In genomic region chr12:30847259-30847658, GRCh38 we compare ENCODE assay signal across 8 cellular contexts.
DNase-seq lines count a peak whose midpoint lies in the region; ATAC-seq and TF ChIP-seq lines count a peak whose summit lies in the region.

No MANE protein-coding gene starts in this region.

- DNase-seq in AG04449 (ENCODE audit: low read depth, low spot score) (no peak), GM12864 (ENCODE audit: low read depth) (peak; percentile 53), NCI-H187 treated with DMSO at 0.1 percent for 48 hours (lab: John Stamatoyannopoulos, UW) (peak; percentile 42), fibroblast of the conjunctiva (ENCODE audit: low read depth) (peak; percentile 59), gastrocnemius medialis (no peak), GM19240 (ENCODE audit: insufficient read length, low spot score) (no peak)
- peak; percentile 12 for DNase-seq in T-helper 2 cell treated with Interferon-gamma antibody and Interleukin-4, amounts not matched to agents 5 μg/mL and 100 μg/mL, for 36 hours (ENCODE audit: low spot score)

- no peaks in the 10 kb centered on the region for H3K27me3 ChIP-seq in gastrocnemius medialis

- CTCF ChIA-PET in AG04449 (lab: Yijun Ruan, JAX): interaction anchor here (0.8 to 12.3 kb wide), 22 partner anchors 11 to 1327 kb away, joined by 3 to 252 read pairs (median 5); no protein-coding TSS in a partner anchor

- in situ Hi-C loops in gastrocnemius medialis (cut with MboI; ENCODE audit: low sequenced_read_pairs in 4 of 4): loop anchor here in 2 of 4 donors (10.0 kb wide), 2 partner anchors 418 to 428 kb away; no protein-coding TSS in a partner anchor

- ATAC-seq in gastrocnemius medialis (no peak), HG02610 (IDR thresholded peaks at IDR 0.05; ENCODE audit: unreplicated experiment) (no peak)

- H3K27ac ChIP-seq in gastrocnemius medialis: no peak overlapping the region

- no peaks in the 10 kb centered on the region for H3K27me3 Mint-ChIP-seq in T-helper 2 cell treated with Interferon-gamma antibody and Interleukin-4, amounts not matched to agents 5 μg/mL and 100 μg/mL, for 36 hours (ENCODE audit: low read depth)

- H3K4me3 ChIP-seq in AG04449 (ENCODE audit: low read depth, low read length) (no peak overlapping the region), GM12864 (ENCODE audit: low read depth, low read length) (no peak overlapping the region), gastrocnemius medialis (no peak overlapping the region)

- POLR2A ChIA-PET in AG04449 (lab: Yijun Ruan, JAX): no interaction called here

- H3K4me1 Mint-ChIP-seq in T-helper 2 cell treated with Interferon-gamma antibody and Interleukin-4, amounts not matched to agents 5 μg/mL and 100 μg/mL, for 36 hours (ENCODE audit: low read depth): peaks cover 9% of the 10 kb centered on the region

- H3K36me3 ChIP-seq in gastrocnemius medialis: no peaks in the 10 kb centered on the region

- H3K36me3 Mint-ChIP-seq in T-helper 2 cell treated with Interferon-gamma antibody and Interleukin-4, amounts not matched to agents 5 μg/mL and 100 μg/mL, for 36 hours (ENCODE audit: low read depth): no peaks in the 10 kb centered on the region

- no peaks in the 10 kb centered on the region for H3K4me1 ChIP-seq in gastrocnemius medialis

- H3K27ac Mint-ChIP-seq in T-helper 2 cell treated with Interferon-gamma antibody and Interleukin-4, amounts not matched to agents 5 μg/mL and 100 μg/mL, for 36 hours: no peak overlapping the region

- H3K9me3 Mint-ChIP-seq in T-helper 2 cell treated with Interferon-gamma antibody and Interleukin-4, amounts not matched to agents 5 μg/mL and 100 μg/mL, for 36 hours: no peaks in the 10 kb centered on the region

- TF ChIP-seq CTCF in AG04449 (IDR thresholded peaks at IDR 0.05; ENCODE audit: insufficient read depth, low read length, missing control alignments) (peak; percentile 38), GM12864 (IDR thresholded peaks at IDR 0.05; ENCODE audit: low read depth, low read length, missing control alignments) (peak; percentile 58), gastrocnemius medialis (IDR thresholded peaks at IDR 0.05 in 4 of 5, conservative IDR thresholded peaks at IDR 0.05 in 1 of 5) (peak; percentile 45 to 71 (median 63))

- H3K9me3 ChIP-seq in gastrocnemius medialis: no peaks in the 10 kb centered on the region

- no peak for TF ChIP-seq POLR2A in gastrocnemius medialis (IDR thresholded peaks at IDR 0.05)

- intact Hi-C loops in gastrocnemius medialis (cut with DNase I; ENCODE audit: low total_unique reads): no loop called here

- H3K4me3 Mint-ChIP-seq in T-helper 2 cell treated with Interferon-gamma antibody and Interleukin-4, amounts not matched to agents 5 μg/mL and 100 μg/mL, for 36 hours: no peak overlapping the region

Comparison
In these comparisons a context has a peak if more than half of its experiments do, and no peak if none do; other contexts are left out.
1. DNase-seq: peak in GM12864 (single experiment), NCI-H187 treated with DMSO at 0.1 percent for 48 hours (single experiment), T-helper 2 cell treated with Interferon-gamma antibody and Interleukin-4, amounts not matched to agents 5 μg/mL and 100 μg/mL, for 36 hours (single experiment) and fibroblast of the conjunctiva (single experiment); none in AG04449 (single experiment), gastrocnemius medialis (0 of 2) and GM19240 (single experiment).
2. Peak in every context shown above with its lines, with median percentiles within 50 percentile points of each other: CTCF ChIP-seq.